In the genomic region with DNA sequence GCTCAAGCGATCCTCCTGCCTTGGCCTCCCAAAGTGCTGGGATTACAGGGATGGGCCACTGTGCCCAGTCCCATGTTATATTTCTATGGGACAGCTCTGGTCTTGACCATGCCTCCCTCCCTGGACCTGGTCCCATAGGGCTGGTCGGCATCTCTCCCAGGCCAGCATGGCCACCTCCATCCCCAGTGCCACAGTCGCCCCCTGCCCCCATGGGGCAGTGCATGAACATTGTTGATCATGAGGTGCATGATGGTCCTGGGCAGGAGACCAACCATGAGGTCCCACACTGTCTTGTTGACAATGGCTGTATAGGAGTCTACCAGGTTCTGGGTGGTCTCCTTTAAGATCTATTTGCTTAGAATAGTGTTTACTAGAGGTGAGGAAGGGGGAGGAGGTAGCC, we compare ENCODE assay signal across 30 cellular contexts. TPM values are rescaled to one million over a fixed set of nuclear protein-coding genes. Genes with fewer than 3 reads are reported as not detected.
DNase-seq lines count a peak whose midpoint lies in the region; ATAC-seq and TF ChIP-seq lines count a peak whose summit lies in the region.
"Had no signal": no experiment of that assay in that cellular context is flagged by ENCODE, and none has a peak within 500 bp of the region (broad histone marks: within the 10 kb centered on the region; RNA-seq: fewer than 3 reads in every experiment).

No MANE protein-coding gene starts in this region.

- peaks cover 23 to 38% of the 10 kb centered on the region in 2 donors for H3K36me3 Mint-ChIP-seq in activated T-cell treated with anti-CD3 and anti-CD28 coated beads, Interleukin-2, amount 50 U/mL, for 72 hours (ENCODE audit: insufficient read depth in 2 of 2)
- H3K36me3 Mint-ChIP-seq in activated naive CD8-positive, alpha-beta T cell treated with anti-CD3 and anti-CD28 coated beads for 36 hours = peaks cover 46% of the 10 kb centered on the region
- peaks cover 35% of the 10 kb centered on the region for H3K36me3 Mint-ChIP-seq in neural crest cell (ENCODE audit: low read depth)

- H3K4me3 Mint-ChIP-seq in activated T-cell treated with anti-CD3 and anti-CD28 coated beads, Interleukin-2, amount 50 U/mL, for 72 hours = no peak overlapping the region
- H3K4me3 Mint-ChIP-seq in activated naive CD8-positive, alpha-beta T cell treated with anti-CD3 and anti-CD28 coated beads for 36 hours = peak overlapping the region; percentile 30
- peak overlapping the region; percentile 49 for H3K4me3 Mint-ChIP-seq in neural crest cell
- H3K4me3 Mint-ChIP-seq: activated CD4-positive, alpha-beta T cell treated with anti-CD3 and anti-CD28 coated beads for 36 hours; CD4-positive, alpha-beta memory T cell; central memory CD8-positive, alpha-beta T cell; immature natural killer cell; nephron had no signal

- H3K27me3 Mint-ChIP-seq in activated T-cell treated with anti-CD3 and anti-CD28 coated beads, Interleukin-2, amount 50 U/mL, for 72 hours (ENCODE audit: low read depth) = no peaks in the 10 kb centered on the region
- H3K27me3 Mint-ChIP-seq in activated naive CD8-positive, alpha-beta T cell treated with anti-CD3 and anti-CD28 coated beads for 36 hours = no peaks in the 10 kb centered on the region
- H3K27me3 Mint-ChIP-seq in neural crest cell (ENCODE audit: low read depth) = no peaks in the 10 kb centered on the region
- H3K27me3 Mint-ChIP-seq: activated CD4-positive, alpha-beta T cell treated with anti-CD3 and anti-CD28 coated beads for 36 hours; CD4-positive, alpha-beta memory T cell; central memory CD8-positive, alpha-beta T cell; IgD-negative memory B cell had no signal

- DNase-seq in activated T-cell treated with anti-CD3 and anti-CD28 coated beads, Interleukin-2, amount 50 U/mL, for 72 hours = no peak
- DNase-seq in activated T-cell treated with anti-CD3 and anti-CD28 coated beads for 4 hours (no peak), NAMALWA (ENCODE audit: low spot score) (peak; percentile 22), neural crest cell (ENCODE audit: low read depth, low spot score) (no peak), ACHN (no peak)
- DNase-seq in activated naive CD8-positive, alpha-beta T cell treated with anti-CD3 and anti-CD28 coated beads for 36 hours = no peak
- DNase-seq: activated CD4-positive, alpha-beta T cell treated with anti-CD3 and anti-CD28 coated beads for 36 hours; adrenal gland; body of pancreas; CD4-positive, alpha-beta memory T cell; DND-41; GF-D8; immature natural killer cell; NCI-H1048; NCI-H1694 treated with DMSO at 0.1 percent for 48 hours; NCI-H446; NCI-H748 treated with DMSO at 0.1 percent for 48 hours; Peyer's patch; retina; SIG-M5; small intestine; stimulated activated naive CD4-positive, alpha-beta T cell treated with Interleukin-2 at 50 U/mL for 16 hours; T1000; testis had no signal

- ATAC-seq in activated T-cell treated with anti-CD3 and anti-CD28 coated beads, Interleukin-2, amount 50 U/mL, for 72 hours (replicated peaks in 1 of 2) = peak in 1 of 2 donors; percentile 8
- ATAC-seq in GM21529 (IDR thresholded peaks at IDR 0.05; ENCODE audit: unreplicated experiment) (no peak), HG03095 (IDR thresholded peaks at IDR 0.05; ENCODE audit: unreplicated experiment) (no peak)
- ATAC-seq: activated CD4-positive, alpha-beta T cell treated with anti-CD3 and anti-CD28 coated beads for 36 hours; body of pancreas; left lobe of liver had no signal

- H3K9me3 Mint-ChIP-seq in activated T-cell treated with anti-CD3 and anti-CD28 coated beads, Interleukin-2, amount 50 U/mL, for 72 hours = no peaks in the 10 kb centered on the region
- H3K9me3 Mint-ChIP-seq in activated naive CD8-positive, alpha-beta T cell treated with anti-CD3 and anti-CD28 coated beads for 36 hours = no peaks in the 10 kb centered on the region
- no peaks in the 10 kb centered on the region for H3K9me3 Mint-ChIP-seq in neural crest cell
- H3K9me3 Mint-ChIP-seq: CD4-positive, alpha-beta memory T cell; central memory CD8-positive, alpha-beta T cell; IgD-negative memory B cell; immature natural killer cell; nephron had no signal

- in situ Hi-C loops in ACHN (cut with HindIII; ENCODE audit: low pct_ligation_motif_present, low pct_unique_long_range_greater_than_20kb, low sequenced_read_pairs) = no loop called here

- H3K27ac Mint-ChIP-seq in activated T-cell treated with anti-CD3 and anti-CD28 coated beads, Interleukin-2, amount 50 U/mL, for 72 hours = peak overlapping the region; percentile 96
- H3K27ac Mint-ChIP-seq in activated naive CD8-positive, alpha-beta T cell treated with anti-CD3 and anti-CD28 coated beads for 36 hours = peak overlapping the region; percentile 71
- H3K27ac Mint-ChIP-seq in neural crest cell (ENCODE audit: unreplicated experiment) = no peak overlapping the region
- H3K27ac Mint-ChIP-seq: CD4-positive, alpha-beta memory T cell; IgD-negative memory B cell; immature natural killer cell; nephron had no signal

- no peak for TF ChIP-seq CTCF in neural crest cell (conservative IDR thresholded peaks at IDR 0.05)

- peaks cover 50% of the 10 kb centered on the region for H3K4me1 Mint-ChIP-seq in activated T-cell treated with anti-CD3 and anti-CD28 coated beads, Interleukin-2, amount 50 U/mL, for 72 hours (ENCODE audit: low read depth)
- peaks cover 26% of the 10 kb centered on the region for H3K4me1 Mint-ChIP-seq in activated naive CD8-positive, alpha-beta T cell treated with anti-CD3 and anti-CD28 coated beads for 36 hours
- H3K4me1 Mint-ChIP-seq in neural crest cell = peaks cover 33% of the 10 kb centered on the region

RNA-seq across cellular contexts. Expression of a gene that starts 6.5 kb away (rescaled TPM):
- total RNA-seq in activated T-cell treated with anti-CD3 and anti-CD28 coated beads, Interleukin-2, amount 50 U/mL, for 72 hours = 1,000 to 10,000 TPM; 2,812 to 2,932 TPM
- total RNA-seq in activated naive CD8-positive, alpha-beta T cell treated with anti-CD3 and anti-CD28 coated beads for 36 hours = 1,000 to 10,000 TPM; 2,631 to 2,669 TPM
- total RNA-seq in neural crest cell = 2,069 and 2,072 TPM in 2 replicates

Comparison
In these comparisons a context has a peak if more than half of its experiments do, and no peak if none do; other contexts are left out.
1. H3K4me3 Mint-ChIP-seq: peak in activated naive CD8-positive, alpha-beta T cell treated with anti-CD3 and anti-CD28 coated beads for 36 hours (single experiment) and neural crest cell (single experiment); none in activated T-cell treated with anti-CD3 and anti-CD28 coated beads, Interleukin-2, amount 50 U/mL, for 72 hours (0 of 2).